ENCODE assay signal across 10 cellular contexts in genomic region chr3:49690856-49691255, GRCh38. TPM values are rescaled to one million over a fixed set of nuclear protein-coding genes. Genes with fewer than 3 reads are reported as not detected.
A peak's percentile ranks its signal among the peaks of the same experiment; 100 is the strongest.
DNase-seq lines count a peak whose midpoint lies in the region; ATAC-seq, FAIRE-seq and TF ChIP-seq lines count a peak whose summit lies in the region.
"Not testable (repeated sequence)": the region's sequence is repeated elsewhere in the genome, so short reads cannot be mapped to it uniquely, and the experiment has no call there.
"Had no signal": no experiment of that assay in that cellular context is flagged by ENCODE, and none has a peak within 500 bp of the region (broad histone marks: within the 10 kb centered on the region; RNA-seq: fewer than 3 reads in every experiment).

No MANE protein-coding gene starts in this region.

- not testable (repeated sequence) for FAIRE-seq in A549 (lab: Jason Lieb, UNC)

- H3K4me2 ChIP-seq in A549 = peak overlapping the region; percentile 81
- H3K4me2 ChIP-seq in GM23338 = not testable (repeated sequence)
- H3K4me2 ChIP-seq in PC-9 = peak overlapping the region; percentile 74

- H3K27ac ChIP-seq in A549; GM23338 (ENCODE audit: low read depth); PC-9; endodermal cell (ENCODE audit: low read depth, low read length); naive thymus-derived CD4-positive, alpha-beta T cell (ENCODE audit: low read depth, low read length): not testable (repeated sequence)
- peak overlapping the region; percentile 92 to 99 (median 96) for H3K27ac ChIP-seq in gastrocnemius medialis

- POLR2A ChIA-PET in A549 (lab: Yijun Ruan, JAX) = interaction anchor here (0.6 kb wide), 1 partner anchor 594 kb away, joined by 4 read pairs; no protein-coding TSS in a partner anchor
- POLR2A ChIA-PET in PC-9 (lab: Charles Lee; ENCODE audit: unreplicated experiment); activated CD4-positive, alpha-beta memory T cell treated with anti-CD3 and anti-CD28 coated beads, Interleukin-2, amount 10 ng/mL, durations not matched to agents 7 days and 5 days (lab: Charles Lee): not testable (repeated sequence)
- POLR2A ChIA-PET in naive thymus-derived CD4-positive, alpha-beta T cell (lab: Charles Lee) = interaction anchor here (0.7 kb wide), 1 partner anchor 14 kb away, joined by 4 read pairs; no protein-coding TSS in a partner anchor

- H3K4me3 Mint-ChIP-seq in GM23338 (peak overlapping the region; percentile 91), endodermal cell (peak overlapping the region; percentile 93)
- H3K4me3 Mint-ChIP-seq in activated CD4-positive, alpha-beta memory T cell treated with anti-CD3 and anti-CD28 coated beads, Interleukin-2, amount 10 ng/mL, durations not matched to agents 7 days and 5 days = peak overlapping the region; percentile 97
- peak overlapping the region; percentile 98 for H3K4me3 Mint-ChIP-seq in activated naive CD8-positive, alpha-beta T cell treated with anti-CD3 and anti-CD28 coated beads for 36 hours
- H3K4me3 Mint-ChIP-seq in naive thymus-derived CD4-positive, alpha-beta T cell = peak overlapping the region; percentile 84 to 99 (median 96)

- TF ChIP-seq EP300 in A549 (IDR thresholded peaks at IDR 0.05) = not testable (repeated sequence)

- not testable (repeated sequence) for H3K4me1 ChIP-seq in A549; GM23338 (ENCODE audit: insufficient read depth); PC-9 (replicated peaks; ENCODE audit: insufficient read depth); endodermal cell (ENCODE audit: control insufficient read depth, insufficient read depth, low read length)
- peaks cover 6 to 13% of the 10 kb centered on the region in 2 donors for H3K4me1 ChIP-seq in naive thymus-derived CD4-positive, alpha-beta T cell (ENCODE audit: control insufficient read depth in 2 of 2, insufficient read depth in 2 of 2, low read length in 2 of 2)
- peaks cover 57 to 77% of the 10 kb centered on the region in 2 donors for H3K4me1 ChIP-seq in gastrocnemius medialis

- H3K9me3 ChIP-seq in A549; PC-9 (ENCODE audit: insufficient read depth, low read depth); endodermal cell (ENCODE audit: control insufficient read depth, low read length); naive thymus-derived CD4-positive, alpha-beta T cell (ENCODE audit: control insufficient read depth in 2 of 3, low read length in 3 of 3); gastrocnemius medialis: not testable (repeated sequence)

- 100% methylated on average over 2 of the region's 3 CpGs for WGBS in A549 (ENCODE audit: missing lambda C conversion rate)
- 91 to 100% methylated on average over 2 to 3 of the region's 3 CpGs for WGBS in endodermal cell (ENCODE audit: insufficient coverage in 1 of 2, insufficient read length in 1 of 2), 2 experiments

- CTCF ChIA-PET in A549 (lab: Yijun Ruan, JAX) = interaction anchor here (2.9 kb wide), 1 partner anchor 151 kb away, joined by 13 read pairs; no protein-coding TSS in a partner anchor
- CTCF ChIA-PET in PC-9 (lab: Charles Lee); activated CD4-positive, alpha-beta memory T cell treated with anti-CD3 and anti-CD28 coated beads, Interleukin-2, amount 10 ng/mL, durations not matched to agents 7 days and 5 days (lab: Charles Lee); naive thymus-derived CD4-positive, alpha-beta T cell (lab: Charles Lee): not testable (repeated sequence)

- H3K9me2 ChIP-seq in GM23338 (ENCODE audit: insufficient read depth); PC-9 (ENCODE audit: insufficient read depth): not testable (repeated sequence)

- not testable (repeated sequence) for H3K27ac Mint-ChIP-seq in GM23338; activated CD4-positive, alpha-beta memory T cell treated with anti-CD3 and anti-CD28 coated beads, Interleukin-2, amount 10 ng/mL, durations not matched to agents 7 days and 5 days; activated naive CD8-positive, alpha-beta T cell treated with anti-CD3 and anti-CD28 coated beads for 36 hours; endodermal cell
- H3K27ac Mint-ChIP-seq in naive thymus-derived CD4-positive, alpha-beta T cell = peak overlapping the region in 4 of 9 donors; percentile 10 to 92 (median 32)

- H3K4me3 ChIP-seq in A549; endodermal cell (ENCODE audit: low read length); naive thymus-derived CD4-positive, alpha-beta T cell (ENCODE audit: low read length): not testable (repeated sequence)
- H3K4me3 ChIP-seq in GM23338 = 0 out of 2 replicates have a peak overlapping the region, but pooled peaks have one; percentile 97
- H3K4me3 ChIP-seq in PC-9 = peak overlapping the region; percentile 95; the same call in 1 of the 2 replicates
- H3K4me3 ChIP-seq in gastrocnemius medialis = peak overlapping the region; percentile 91 to 100 (median 98)

- H3K4me1 Mint-ChIP-seq in GM23338 = peaks cover 14% of the 10 kb centered on the region
- H3K4me1 Mint-ChIP-seq in activated CD4-positive, alpha-beta memory T cell treated with anti-CD3 and anti-CD28 coated beads, Interleukin-2, amount 10 ng/mL, durations not matched to agents 7 days and 5 days = peaks cover 30% of the 10 kb centered on the region
- peaks cover 20% of the 10 kb centered on the region for H3K4me1 Mint-ChIP-seq in activated naive CD8-positive, alpha-beta T cell treated with anti-CD3 and anti-CD28 coated beads for 36 hours
- peaks cover 20% of the 10 kb centered on the region for H3K4me1 Mint-ChIP-seq in endodermal cell
- H3K4me1 Mint-ChIP-seq in naive thymus-derived CD4-positive, alpha-beta T cell = peaks cover 20 to 52% (median 43%) of the 10 kb centered on the region in 7 donors

- intact Hi-C loops in PC-9 (cut with micrococcal nuclease; ENCODE audit: unreplicated experiment); naive thymus-derived CD4-positive, alpha-beta T cell (cut with micrococcal nuclease); gastrocnemius medialis (cut with DNase I; ENCODE audit: low total_unique reads): not testable (repeated sequence)

- not testable (repeated sequence) for H3K27me3 ChIP-seq in GM23338 (ENCODE audit: insufficient read depth); PC-9 (ENCODE audit: insufficient read depth, low read depth); endodermal cell (ENCODE audit: control insufficient read depth, insufficient read depth, low read length, poor library complexity, severe bottlenecking); naive thymus-derived CD4-positive, alpha-beta T cell (ENCODE audit: control insufficient read depth in 2 of 2, insufficient read depth in 2 of 2, low read length in 2 of 2); gastrocnemius medialis

- TF ChIP-seq RAD21 in A549 (conservative IDR thresholded peaks at IDR 0.05 in 1 of 2, IDR thresholded peaks at IDR 0.05 in 1 of 2) = not testable (repeated sequence)

- TF ChIP-seq POLR2A in A549 (IDR thresholded peaks at IDR 0.05; ENCODE audit: low read length); gastrocnemius medialis (IDR thresholded peaks at IDR 0.05): not testable (repeated sequence)

- not testable (repeated sequence) for DNase-seq in A549 (ENCODE audit: low read depth in 1 of 2, low spot score in 1 of 2); GM23338 (ENCODE audit: low spot score); PC-9; activated CD4-positive, alpha-beta memory T cell treated with anti-CD3 and anti-CD28 coated beads, Interleukin-2, amount 10 ng/mL, durations not matched to agents 7 days and 5 days; activated naive CD8-positive, alpha-beta T cell treated with anti-CD3 and anti-CD28 coated beads for 36 hours; endodermal cell; naive thymus-derived CD4-positive, alpha-beta T cell; gastrocnemius medialis

- not testable (repeated sequence) for H3K9me3 Mint-ChIP-seq in GM23338; activated CD4-positive, alpha-beta memory T cell treated with anti-CD3 and anti-CD28 coated beads, Interleukin-2, amount 10 ng/mL, durations not matched to agents 7 days and 5 days; activated naive CD8-positive, alpha-beta T cell treated with anti-CD3 and anti-CD28 coated beads for 36 hours; endodermal cell; naive thymus-derived CD4-positive, alpha-beta T cell

- not testable (repeated sequence) for H3K36me3 Mint-ChIP-seq in GM23338 (ENCODE audit: low read depth); activated CD4-positive, alpha-beta memory T cell treated with anti-CD3 and anti-CD28 coated beads, Interleukin-2, amount 10 ng/mL, durations not matched to agents 7 days and 5 days (ENCODE audit: low read depth); activated naive CD8-positive, alpha-beta T cell treated with anti-CD3 and anti-CD28 coated beads for 36 hours; endodermal cell (ENCODE audit: low read depth); naive thymus-derived CD4-positive, alpha-beta T cell

- H4K20me1 ChIP-seq in GM23338 (replicated peaks; ENCODE audit: insufficient read depth); PC-9 (ENCODE audit: insufficient read depth): not testable (repeated sequence)

- H3K27me3 Mint-ChIP-seq in GM23338 (ENCODE audit: insufficient read depth, low read depth, poor library complexity) = peaks cover 16% of the 10 kb centered on the region
- not testable (repeated sequence) for H3K27me3 Mint-ChIP-seq in activated CD4-positive, alpha-beta memory T cell treated with anti-CD3 and anti-CD28 coated beads, Interleukin-2, amount 10 ng/mL, durations not matched to agents 7 days and 5 days; activated naive CD8-positive, alpha-beta T cell treated with anti-CD3 and anti-CD28 coated beads for 36 hours; endodermal cell (ENCODE audit: insufficient read depth); naive thymus-derived CD4-positive, alpha-beta T cell

- not testable (repeated sequence) for BruUV-seq in PC-9 (replicated peaks; lab: Mats Ljungman, UMichigan)

- H3K9ac ChIP-seq in endodermal cell (ENCODE audit: extremely low read depth, low read length, poor library complexity, severe bottlenecking) = not testable (repeated sequence)

- in situ Hi-C loops in gastrocnemius medialis (cut with MboI; ENCODE audit: low sequenced_read_pairs in 4 of 4) = not testable (repeated sequence)

- ATAC-seq in A549; GM23338; naive thymus-derived CD4-positive, alpha-beta T cell; gastrocnemius medialis: not testable (repeated sequence)

- H3K79me2 ChIP-seq in GM23338 (replicated peaks; ENCODE audit: insufficient read depth); PC-9 (ENCODE audit: low read depth): not testable (repeated sequence)

- H3F3A ChIP-seq in GM23338 (replicated peaks; ENCODE audit: low read depth); PC-9 (ENCODE audit: insufficient read depth, low read depth): not testable (repeated sequence)

- H2AFZ ChIP-seq in GM23338, PC-9: not testable (repeated sequence)

- not testable (repeated sequence) for TF ChIP-seq CTCF in A549 (IDR thresholded peaks at IDR 0.05); GM23338 (conservative IDR thresholded peaks at IDR 0.05; ENCODE audit: low read depth in 2 of 2); PC-9 (conservative IDR thresholded peaks at IDR 0.05); endodermal cell (conservative IDR thresholded peaks at IDR 0.05); gastrocnemius medialis (IDR thresholded peaks at IDR 0.05 in 4 of 5, conservative IDR thresholded peaks at IDR 0.05 in 1 of 5)

- not testable (repeated sequence) for H3K36me3 ChIP-seq in GM23338 (ENCODE audit: insufficient read depth); PC-9 (ENCODE audit: low read depth); endodermal cell (ENCODE audit: control insufficient read depth, insufficient read depth, low read length); naive thymus-derived CD4-positive, alpha-beta T cell (ENCODE audit: control insufficient read depth in 2 of 3, insufficient read depth in 3 of 3, low read length in 3 of 3); gastrocnemius medialis

RNA-seq across cellular contexts. Expression of gene RNF123, which starts 1.5 kb away (rescaled TPM):
- polyA plus RNA-seq in A549 (2011; rRNA removed) (14.4 and 21.3 TPM in 2 replicates), A549 (2017; fragmentation: RNase III; extraction: RNeasy Plus Mini Kit Qiagen cat#74134 plus additional on column Dnase treatment) (12.9 to 16.1 TPM (median 16.0 TPM) in 3 replicates), GM23338 (2016; fragmentation: Nextera tagmentation; extraction: Ambion mirVana) (13.2 and 14.6 TPM in 2 replicates)
- 26.4 and 33.3 TPM in 2 replicates for polyA plus RNA-seq in A549 (2012; cell fraction: cytosol; rRNA removed)
- 108 and 136 TPM in 2 replicates for polyA plus RNA-seq in A549 (2012; cell fraction: nucleus; rRNA removed)
- polyA minus RNA-seq in A549 (2011; rRNA and poly(A)+ RNA removed) = 29.7 and 31.8 TPM in 2 replicates
- total RNA-seq in GM23338 (2014; rRNA removed; shearing (Covaris generic)) = 24.4 and 32.5 TPM in 2 replicates
- total RNA-seq in PC-9 (2021) (46.7 and 48.6 TPM in 2 replicates), endodermal cell (10 to 100 TPM; 47.3 to 47.6 TPM), gastrocnemius medialis (100 to 1,000 TPM in 3 of 4 donors, 10 to 100 TPM in 1; 82.8 to 132 (median 128) TPM)
- 10 to 100 TPM; 35.5 to 38.3 TPM for total RNA-seq in activated CD4-positive, alpha-beta memory T cell treated with anti-CD3 and anti-CD28 coated beads, Interleukin-2, amount 10 ng/mL, durations not matched to agents 7 days and 5 days
- total RNA-seq in activated naive CD8-positive, alpha-beta T cell treated with anti-CD3 and anti-CD28 coated beads for 36 hours = 10 to 100 TPM; 32.4 to 35.5 TPM
- polyA plus RNA-seq in endodermal cell (2013, experiment 1 of 2) = 38.6 TPM
- polyA plus RNA-seq in endodermal cell (2013, experiment 2 of 2) = 33.5 TPM
- total RNA-seq in naive thymus-derived CD4-positive, alpha-beta T cell = 10 to 100 TPM; 34.5 to 77.2 (median 50.7) TPM
- 10 to 100 TPM in 1 of 2 donors, 1 to 10 TPM in 1; 8.3 to 19.7 TPM for polyA plus RNA-seq in naive thymus-derived CD4-positive, alpha-beta T cell

RNA-seq across cellular contexts. Expression of gene MST1, which starts 1.6 kb away (rescaled TPM):
- polyA plus RNA-seq in A549 (2011; rRNA removed) = 3.6 and 5.0 TPM in 2 replicates
- 1.8 and 2.0 TPM in 2 replicates for polyA plus RNA-seq in A549 (2012; cell fraction: cytosol; rRNA removed)
- 38.0 and 40.8 TPM in 2 replicates for polyA plus RNA-seq in A549 (2012; cell fraction: nucleus; rRNA removed)
- 3.2 to 6.9 TPM (median 4.9 TPM) in 3 replicates for polyA plus RNA-seq in A549 (2017; fragmentation: RNase III; extraction: RNeasy Plus Mini Kit Qiagen cat#74134 plus additional on column Dnase treatment)
- polyA minus RNA-seq in A549 (2011; rRNA and poly(A)+ RNA removed) = 2.6 and 2.8 TPM in 2 replicates
- total RNA-seq in GM23338 (2014; rRNA removed; shearing (Covaris generic)) = 8.7 and 11.1 TPM in 2 replicates
- 5.0 and 5.9 TPM in 2 replicates for polyA plus RNA-seq in GM23338 (2016; fragmentation: Nextera tagmentation; extraction: Ambion mirVana)
- total RNA-seq in PC-9 (2021) = 10.4 and 16.8 TPM in 2 replicates
- total RNA-seq in activated CD4-positive, alpha-beta memory T cell treated with anti-CD3 and anti-CD28 coated beads, Interleukin-2, amount 10 ng/mL, durations not matched to agents 7 days and 5 days = 10 to 100 TPM in 1 of 2 experiments, 1 to 10 TPM in 1; 8.6 to 12.4 TPM
- 1 to 10 TPM; 6.7 to 8.4 TPM for total RNA-seq in activated naive CD8-positive, alpha-beta T cell treated with anti-CD3 and anti-CD28 coated beads for 36 hours
- total RNA-seq in endodermal cell = 10 to 100 TPM; 30.8 to 35.5 TPM
- 21.9 TPM for polyA plus RNA-seq in endodermal cell (2013, experiment 1 of 2)
- polyA plus RNA-seq in endodermal cell (2013, experiment 2 of 2) = 17.2 TPM
- total RNA-seq in naive thymus-derived CD4-positive, alpha-beta T cell = 10 to 100 TPM in 3 of 5 experiments, 1 to 10 TPM in 2; 7.9 to 12.8 (median 10.0) TPM
- 1 to 10 TPM in 1 of 2 donors, under 1 TPM in 1; 0.90 to 1.0 TPM for polyA plus RNA-seq in naive thymus-derived CD4-positive, alpha-beta T cell
- 1 to 10 TPM in 3 of 4 donors, under 1 TPM in 1; 0.10 to 4.8 (median 2.4) TPM for total RNA-seq in gastrocnemius medialis

RNA-seq across cellular contexts. Expression of gene APEH, which starts 16.7 kb away (rescaled TPM):
- polyA plus RNA-seq in A549 (2011; rRNA removed) (60.8 and 74.9 TPM in 2 replicates), A549 (2017; fragmentation: RNase III; extraction: RNeasy Plus Mini Kit Qiagen cat#74134 plus additional on column Dnase treatment) (57.9 to 66.9 TPM (median 64.9 TPM) in 3 replicates), GM23338 (2016; fragmentation: Nextera tagmentation; extraction: Ambion mirVana) (170 and 178 TPM in 2 replicates)
- polyA plus RNA-seq in A549 (2012; cell fraction: cytosol; rRNA removed) = 66.5 and 81.7 TPM in 2 replicates
- 122 and 140 TPM in 2 replicates for polyA plus RNA-seq in A549 (2012; cell fraction: nucleus; rRNA removed)
- polyA minus RNA-seq in A549 (2011; rRNA and poly(A)+ RNA removed) = 178 and 189 TPM in 2 replicates
- 202 and 264 TPM in 2 replicates for total RNA-seq in GM23338 (2014; rRNA removed; shearing (Covaris generic))
- total RNA-seq in PC-9 (2021) (131 TPM in 2 replicates), endodermal cell (100 to 1,000 TPM; 188 to 216 TPM), gastrocnemius medialis (100 to 1,000 TPM; 103 to 140 (median 108) TPM)
- 100 to 1,000 TPM; 132 to 136 TPM for total RNA-seq in activated CD4-positive, alpha-beta memory T cell treated with anti-CD3 and anti-CD28 coated beads, Interleukin-2, amount 10 ng/mL, durations not matched to agents 7 days and 5 days
- total RNA-seq in activated naive CD8-positive, alpha-beta T cell treated with anti-CD3 and anti-CD28 coated beads for 36 hours = 100 to 1,000 TPM; 173 to 189 TPM
- polyA plus RNA-seq in endodermal cell (2013, experiment 1 of 2) = 90.5 TPM
- polyA plus RNA-seq in endodermal cell (2013, experiment 2 of 2) = 84.2 TPM
- total RNA-seq in naive thymus-derived CD4-positive, alpha-beta T cell = 100 to 1,000 TPM in 2 of 5 experiments, 10 to 100 TPM in 3; 75.5 to 151 (median 99.1) TPM
- 100 to 1,000 TPM; 103 to 151 TPM for polyA plus RNA-seq in naive thymus-derived CD4-positive, alpha-beta T cell

RNA-seq across cellular contexts. Expression of gene AMIGO3, which starts 28.6 kb away (rescaled TPM):
- polyA plus RNA-seq in A549 (2011; rRNA removed) = 0.03 TPM in 1 of 2 replicates, not detected in the other
- polyA plus RNA-seq in A549 (2012; cell fraction: cytosol; rRNA removed) = 0.26 and 0.88 TPM in 2 replicates
- 7.5 and 14.5 TPM in 2 replicates for polyA plus RNA-seq in A549 (2012; cell fraction: nucleus; rRNA removed)
- 0.13 TPM in 1 of 3 replicates, not detected in the others for polyA plus RNA-seq in A549 (2017; fragmentation: RNase III; extraction: RNeasy Plus Mini Kit Qiagen cat#74134 plus additional on column Dnase treatment)
- 0.34 TPM in 1 of 2 replicates, not detected in the other for polyA minus RNA-seq in A549 (2011; rRNA and poly(A)+ RNA removed)
- total RNA-seq in GM23338 (2014; rRNA removed; shearing (Covaris generic)) = 8.2 and 10.4 TPM in 2 replicates
- polyA plus RNA-seq in GM23338 (2016; fragmentation: Nextera tagmentation; extraction: Ambion mirVana) = 2.9 and 3.5 TPM in 2 replicates
- 1.0 TPM in 1 of 2 replicates, not detected in the other for total RNA-seq in PC-9 (2021)
- under 1 TPM; 0.23 to 0.28 TPM for total RNA-seq in activated CD4-positive, alpha-beta memory T cell treated with anti-CD3 and anti-CD28 coated beads, Interleukin-2, amount 10 ng/mL, durations not matched to agents 7 days and 5 days
- not detected for total RNA-seq in activated naive CD8-positive, alpha-beta T cell treated with anti-CD3 and anti-CD28 coated beads for 36 hours
- 1 to 10 TPM; 1.4 to 3.0 TPM for total RNA-seq in endodermal cell
- 1.5 TPM for polyA plus RNA-seq in endodermal cell (2013, experiment 1 of 2)
- polyA plus RNA-seq in endodermal cell (2013, experiment 2 of 2) = 1.7 TPM
- 1 to 10 TPM in 1 of 5 experiments, under 1 TPM in 2, not detected in 2; 0.16 to 1.8 (median 0.24) TPM for total RNA-seq in naive thymus-derived CD4-positive, alpha-beta T cell
- polyA plus RNA-seq in naive thymus-derived CD4-positive, alpha-beta T cell = under 1 TPM in 1 of 2 donors, not detected in 1; 0.58 TPM
- under 1 TPM in 3 of 4 donors, not detected in 1; 0.10 to 0.76 (median 0.42) TPM for total RNA-seq in gastrocnemius medialis
- total RNA-seq: left colon, mesenteric fat pad had no signal

RNA-seq across cellular contexts. Expression of gene GMPPB, which starts 32.9 kb away (rescaled TPM):
- polyA plus RNA-seq in A549 (2011; rRNA removed) (12.2 and 12.9 TPM in 2 replicates), A549 (2017; fragmentation: RNase III; extraction: RNeasy Plus Mini Kit Qiagen cat#74134 plus additional on column Dnase treatment) (22.1 to 26.9 TPM (median 24.1 TPM) in 3 replicates), GM23338 (2016; fragmentation: Nextera tagmentation; extraction: Ambion mirVana) (7.8 and 10.2 TPM in 2 replicates)
- polyA plus RNA-seq in A549 (2012; cell fraction: cytosol; rRNA removed) = 23.8 and 27.3 TPM in 2 replicates
- polyA plus RNA-seq in A549 (2012; cell fraction: nucleus; rRNA removed) = 44.8 and 45.3 TPM in 2 replicates
- 20.8 and 22.9 TPM in 2 replicates for polyA minus RNA-seq in A549 (2011; rRNA and poly(A)+ RNA removed)
- 29.4 and 36.1 TPM in 2 replicates for total RNA-seq in GM23338 (2014; rRNA removed; shearing (Covaris generic))
- total RNA-seq in PC-9 (2021) (20.4 and 24.2 TPM in 2 replicates), endodermal cell (10 to 100 TPM; 35.5 to 38.2 TPM), gastrocnemius medialis (10 to 100 TPM; 14.2 to 26.1 (median 17.0) TPM)
- 10 to 100 TPM; 48.2 to 49.0 TPM for total RNA-seq in activated CD4-positive, alpha-beta memory T cell treated with anti-CD3 and anti-CD28 coated beads, Interleukin-2, amount 10 ng/mL, durations not matched to agents 7 days and 5 days
- total RNA-seq in activated naive CD8-positive, alpha-beta T cell treated with anti-CD3 and anti-CD28 coated beads for 36 hours = 10 to 100 TPM; 43.0 to 43.6 TPM
- polyA plus RNA-seq in endodermal cell (2013, experiment 1 of 2) = 20.3 TPM
- polyA plus RNA-seq in endodermal cell (2013, experiment 2 of 2) = 19.3 TPM
- total RNA-seq in naive thymus-derived CD4-positive, alpha-beta T cell = 10 to 100 TPM; 38.3 to 60.4 (median 43.9) TPM
- polyA plus RNA-seq in naive thymus-derived CD4-positive, alpha-beta T cell = 10 to 100 TPM; 14.9 to 18.1 TPM
